27 cellular contexts compared by ENCODE assay signal in the genomic region with DNA sequence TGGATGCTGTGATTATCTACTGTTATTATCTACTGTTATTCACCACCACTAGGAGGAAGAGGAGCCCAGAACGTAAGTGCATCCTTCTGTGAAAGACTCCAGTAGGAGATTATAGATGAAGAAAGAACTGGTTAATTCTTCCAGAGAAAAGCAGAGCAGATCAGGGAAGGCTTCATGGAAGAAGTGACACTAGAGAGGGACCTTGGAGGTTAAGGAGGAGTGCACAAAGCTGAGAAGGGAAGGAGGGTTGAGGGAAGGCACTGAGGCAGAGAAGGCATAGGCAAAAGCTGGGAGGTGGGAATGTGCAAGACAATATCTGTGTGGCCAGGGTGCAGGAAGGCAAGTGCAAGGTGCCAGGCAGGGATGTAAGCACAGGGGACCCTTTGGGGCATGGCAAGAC. TPM values are rescaled to one million over a fixed set of nuclear protein-coding genes. Genes with fewer than 3 reads are reported as not detected.
"Had no signal": no experiment of that assay in that cellular context is flagged by ENCODE, and none has a peak within 500 bp of the region (broad histone marks: within the 10 kb centered on the region; RNA-seq: fewer than 3 reads in every experiment).

No MANE protein-coding gene starts in this region.

- H3K27me3 Mint-ChIP-seq: stimulated activated memory B cell treated with anti-CD40 and anti-IgM and Interleukin-4, amounts not matched to agents 10 μg/mL and 1 μg/mL and 100 μg/mL, for 72 hours; stimulated activated naive CD8-positive, alpha-beta T cell treated with anti-CD3 and anti-CD28 coated beads, Interleukin-15, Interleukin-2, amounts not matched to agents 100 ng/mL and 50 ng/mL, for 24 hours had no signal

- H3K27ac ChIP-seq: colonic mucosa, heart left ventricle, parathyroid adenoma, psoas muscle, right lobe of liver, testis, tibial nerve had no signal

- H3K27me3 ChIP-seq: colonic mucosa, heart left ventricle, right lobe of liver, testis, tibial nerve had no signal

- H3K36me3 ChIP-seq: colonic mucosa, heart left ventricle, right lobe of liver, tibial nerve had no signal

- H3K4me1 ChIP-seq: colonic mucosa, heart left ventricle, parathyroid adenoma, psoas muscle, right lobe of liver, testis, tibial nerve had no signal

- H3K27ac Mint-ChIP-seq: nephron; stimulated activated memory B cell treated with anti-CD40 and anti-IgM and Interleukin-4, amounts not matched to agents 10 μg/mL and 1 μg/mL and 100 μg/mL, for 72 hours; stimulated activated naive CD8-positive, alpha-beta T cell treated with anti-CD3 and anti-CD28 coated beads, Interleukin-15, Interleukin-2, amounts not matched to agents 100 ng/mL and 50 ng/mL, for 24 hours had no signal

- H3K4me3 ChIP-seq: colonic mucosa, heart left ventricle, lung, psoas muscle, right lobe of liver, testis, tibial nerve had no signal

- DNase-seq: colonic mucosa; dermis blood vessel endothelial cell; foreskin melanocyte; heart left ventricle; hippocampal formation; left colon; left ventricle myocardium superior; mesenchymal stem cell; naive B cell; psoas muscle; retina; right lobe of liver; stimulated activated CD4-positive, alpha-beta T cell treated with anti-CD3 and anti-CD28 coated beads, Interleukin-4, amount 100 ng/mL, for 1 hour; stimulated activated CD8-positive, alpha-beta memory T cell treated with anti-CD3 and anti-CD28 coated beads, Interleukin-4, amount 100 ng/mL, for 48 hours; testis had no signal

- H3K36me3 Mint-ChIP-seq: naive B cell; stimulated activated memory B cell treated with anti-CD40 and anti-IgM and Interleukin-4, amounts not matched to agents 10 μg/mL and 1 μg/mL and 100 μg/mL, for 72 hours had no signal

- H3K9me3 Mint-ChIP-seq: naive B cell; nephron; stimulated activated naive CD8-positive, alpha-beta T cell treated with anti-CD3 and anti-CD28 coated beads, Interleukin-15, Interleukin-2, amounts not matched to agents 100 ng/mL and 50 ng/mL, for 24 hours had no signal

- H3K4me1 Mint-ChIP-seq: nephron had no signal

- H3K4me3 Mint-ChIP-seq: naive B cell; nephron; stimulated activated memory B cell treated with anti-CD40 and anti-IgM and Interleukin-4, amounts not matched to agents 10 μg/mL and 1 μg/mL and 100 μg/mL, for 72 hours; stimulated activated naive CD8-positive, alpha-beta T cell treated with anti-CD3 and anti-CD28 coated beads, Interleukin-15, Interleukin-2, amounts not matched to agents 100 ng/mL and 50 ng/mL, for 24 hours had no signal

- H3K9me3 ChIP-seq: colonic mucosa, heart left ventricle, psoas muscle, right lobe of liver, testis, tibial nerve had no signal

RNA-seq across cellular contexts. Expression of gene CRYBB1, which starts 13.5 kb away (rescaled TPM):
- total RNA-seq: dermis blood vessel endothelial cell, endothelial cell of umbilical vein, glomerular endothelial cell, kidney epithelial cell, testis, ureter had no signal

RNA-seq across cellular contexts. Expression of gene CRYBA4, which starts 17.4 kb away (rescaled TPM):
- total RNA-seq: dermis blood vessel endothelial cell, endothelial cell of umbilical vein, glomerular endothelial cell, heart left ventricle, kidney epithelial cell, left colon, left ventricle myocardium superior, lung, omental fat pad, psoas muscle, right lobe of liver, subcutaneous adipose tissue, tibial nerve had no signal
